8 cellular contexts compared by ENCODE assay signal in genomic region chr3:101725890-101726275, GRCh38. TPM values are rescaled to one million over a fixed set of nuclear protein-coding genes. Genes with fewer than 3 reads are reported as not detected.
DNase-seq lines count a peak whose midpoint lies in the region; ATAC-seq lines count a peak whose summit lies in the region.

No MANE protein-coding gene starts in this region.

- H3K9ac ChIP-seq in iPS-20b (ENCODE audit: low read depth, low read length): peak overlapping the region; percentile 90; the same call in 1 of the 2 replicates

- peak overlapping the region; percentile 89 for H3K4me3 Mint-ChIP-seq in activated CD4-positive, alpha-beta T cell treated with anti-CD3 and anti-CD28 coated beads, Interleukin-2, amount 10 ng/mL, durations not matched to agents 7 days and 5 days
- H3K4me3 Mint-ChIP-seq in activated T-helper 2 cell treated with anti-CD3 and anti-CD28 coated beads, Interferon-gamma antibody, Interleukin-2, Interleukin-4, amounts not matched to agents 10 μg/mL and 5 μg/mL and 100 μg/mL, durations not matched to agents 14 hours and 24 hours and 36 hours (ENCODE audit: low read depth): peak overlapping the region; percentile 96

- H3K27me3 Mint-ChIP-seq in activated CD4-positive, alpha-beta T cell treated with anti-CD3 and anti-CD28 coated beads, Interleukin-2, amount 10 ng/mL, durations not matched to agents 7 days and 5 days: no peaks in the 10 kb centered on the region
- no peaks in the 10 kb centered on the region for H3K27me3 Mint-ChIP-seq in activated T-helper 2 cell treated with anti-CD3 and anti-CD28 coated beads, Interferon-gamma antibody, Interleukin-2, Interleukin-4, amounts not matched to agents 10 μg/mL and 5 μg/mL and 100 μg/mL, durations not matched to agents 14 hours and 24 hours and 36 hours (ENCODE audit: low read depth)

- H3K36me3 ChIP-seq in iPS-20b (ENCODE audit: insufficient read depth, low read depth, low read length): peaks cover 42% of the 10 kb centered on the region

- peaks cover 3% of the 10 kb centered on the region; the same call in 1 of the 2 replicates for H3K4me1 ChIP-seq in iPS-20b (ENCODE audit: insufficient read depth, low read length)

- ATAC-seq in GM18517 (IDR thresholded peaks at IDR 0.05; ENCODE audit: unreplicated experiment): no peak

- H3K36me3 Mint-ChIP-seq in activated CD4-positive, alpha-beta T cell treated with anti-CD3 and anti-CD28 coated beads, Interleukin-2, amount 10 ng/mL, durations not matched to agents 7 days and 5 days (ENCODE audit: low read depth): peaks cover 35% of the 10 kb centered on the region
- H3K36me3 Mint-ChIP-seq in activated T-helper 2 cell treated with anti-CD3 and anti-CD28 coated beads, Interferon-gamma antibody, Interleukin-2, Interleukin-4, amounts not matched to agents 10 μg/mL and 5 μg/mL and 100 μg/mL, durations not matched to agents 14 hours and 24 hours and 36 hours (ENCODE audit: low read depth): peaks cover 36% of the 10 kb centered on the region

- peak overlapping the region; percentile 95 for H3K4me3 ChIP-seq in iPS-20b (ENCODE audit: low read length)

- no peaks in the 10 kb centered on the region for H3K27me3 ChIP-seq in iPS-20b (ENCODE audit: insufficient read depth, low read length)

- H3K9me3 ChIP-seq in iPS-20b (ENCODE audit: insufficient read depth, low read depth, low read length): no peaks in the 10 kb centered on the region

- no peaks in the 10 kb centered on the region for H3K9me3 Mint-ChIP-seq in activated CD4-positive, alpha-beta T cell treated with anti-CD3 and anti-CD28 coated beads, Interleukin-2, amount 10 ng/mL, durations not matched to agents 7 days and 5 days
- H3K9me3 Mint-ChIP-seq in activated T-helper 2 cell treated with anti-CD3 and anti-CD28 coated beads, Interferon-gamma antibody, Interleukin-2, Interleukin-4, amounts not matched to agents 10 μg/mL and 5 μg/mL and 100 μg/mL, durations not matched to agents 14 hours and 24 hours and 36 hours: no peaks in the 10 kb centered on the region

- H3K27ac ChIP-seq in iPS-20b (ENCODE audit: low read length): no peak overlapping the region

- no peak for DNase-seq in activated CD4-positive, alpha-beta T cell treated with anti-CD3 and anti-CD28 coated beads, Interleukin-2, amount 10 ng/mL, durations not matched to agents 7 days and 5 days
- no peak for DNase-seq in activated CD4-positive, alpha-beta T cell treated with anti-CD3 and anti-CD28 coated beads, Interleukin-2, amount 50 U/mL, for 48 hours
- DNase-seq in activated T-helper 2 cell treated with anti-CD3 and anti-CD28 coated beads, Interferon-gamma antibody, Interleukin-2, Interleukin-4, amounts not matched to agents 10 μg/mL and 5 μg/mL and 100 μg/mL, durations not matched to agents 14 hours and 24 hours and 36 hours (ENCODE audit: low spot score): no peak
- DNase-seq in superior temporal gyrus (ENCODE audit: extremely low spot score) (peak; percentile 60), NCI-H510A (lab: John Stamatoyannopoulos, UW) (no peak), iPS-NIHi7 (ENCODE audit: extremely low spot score) (no peak)

- CTCF ChIA-PET in activated CD4-positive, alpha-beta T cell treated with anti-CD3 and anti-CD28 coated beads, Interleukin-2, amount 10 ng/mL, durations not matched to agents 7 days and 5 days (lab: Charles Lee): no interaction called here

- H3K4me1 Mint-ChIP-seq in activated CD4-positive, alpha-beta T cell treated with anti-CD3 and anti-CD28 coated beads, Interleukin-2, amount 10 ng/mL, durations not matched to agents 7 days and 5 days: peaks cover 48% of the 10 kb centered on the region
- H3K4me1 Mint-ChIP-seq in activated T-helper 2 cell treated with anti-CD3 and anti-CD28 coated beads, Interferon-gamma antibody, Interleukin-2, Interleukin-4, amounts not matched to agents 10 μg/mL and 5 μg/mL and 100 μg/mL, durations not matched to agents 14 hours and 24 hours and 36 hours (ENCODE audit: low read depth): peaks cover 34% of the 10 kb centered on the region

- POLR2A ChIA-PET in activated CD4-positive, alpha-beta T cell treated with anti-CD3 and anti-CD28 coated beads, Interleukin-2, amount 10 ng/mL, durations not matched to agents 7 days and 5 days (lab: Charles Lee): no interaction called here

- peak overlapping the region; percentile 94 for H3K27ac Mint-ChIP-seq in activated CD4-positive, alpha-beta T cell treated with anti-CD3 and anti-CD28 coated beads, Interleukin-2, amount 10 ng/mL, durations not matched to agents 7 days and 5 days
- peak overlapping the region; percentile 98 for H3K27ac Mint-ChIP-seq in activated T-helper 2 cell treated with anti-CD3 and anti-CD28 coated beads, Interferon-gamma antibody, Interleukin-2, Interleukin-4, amounts not matched to agents 10 μg/mL and 5 μg/mL and 100 μg/mL, durations not matched to agents 14 hours and 24 hours and 36 hours

- intact Hi-C loops in activated T-helper 2 cell treated with anti-CD3 and anti-CD28 coated beads, Interferon-gamma antibody, Interleukin-2, Interleukin-4, amounts not matched to agents 10 μg/mL and 5 μg/mL and 100 μg/mL, durations not matched to agents 14 hours and 24 hours and 36 hours (cut with micrococcal nuclease): loop anchor here (2.0 to 10.0 kb wide), 2 partner anchors 123 to 499 kb away; partner anchors contain the start of gene NFKBIZ

RNA-seq across cellular contexts. Expression of gene CEP97, which starts 1.5 kb away (rescaled TPM):
- 10 to 100 TPM; 23.7 to 24.5 TPM for total RNA-seq in activated CD4-positive, alpha-beta T cell treated with anti-CD3 and anti-CD28 coated beads, Interleukin-2, amount 10 ng/mL, durations not matched to agents 7 days and 5 days
- 26.0 and 26.1 TPM in 2 replicates for total RNA-seq in activated T-helper 2 cell treated with anti-CD3 and anti-CD28 coated beads, Interferon-gamma antibody, Interleukin-2, Interleukin-4, amounts not matched to agents 10 μg/mL and 5 μg/mL and 100 μg/mL, durations not matched to agents 14 hours and 24 hours and 36 hours

RNA-seq across cellular contexts. Expression of gene RPL24, which starts 39.4 kb away (rescaled TPM):
- total RNA-seq in activated CD4-positive, alpha-beta T cell treated with anti-CD3 and anti-CD28 coated beads, Interleukin-2, amount 10 ng/mL, durations not matched to agents 7 days and 5 days: 1,000 to 10,000 TPM; 1,026 to 1,105 TPM
- 1,565 and 1,599 TPM in 2 replicates for total RNA-seq in activated T-helper 2 cell treated with anti-CD3 and anti-CD28 coated beads, Interferon-gamma antibody, Interleukin-2, Interleukin-4, amounts not matched to agents 10 μg/mL and 5 μg/mL and 100 μg/mL, durations not matched to agents 14 hours and 24 hours and 36 hours

RNA-seq across cellular contexts. Expression of gene ZBTB11, which starts 49.0 kb away (rescaled TPM):
- total RNA-seq in activated CD4-positive, alpha-beta T cell treated with anti-CD3 and anti-CD28 coated beads, Interleukin-2, amount 10 ng/mL, durations not matched to agents 7 days and 5 days: 10 to 100 TPM; 30.5 to 34.0 TPM
- total RNA-seq in activated T-helper 2 cell treated with anti-CD3 and anti-CD28 coated beads, Interferon-gamma antibody, Interleukin-2, Interleukin-4, amounts not matched to agents 10 μg/mL and 5 μg/mL and 100 μg/mL, durations not matched to agents 14 hours and 24 hours and 36 hours: 27.5 and 29.6 TPM in 2 replicates

RNA-seq across cellular contexts. Expression of gene NXPE3, which starts 53.1 kb away (rescaled TPM):
- total RNA-seq in activated CD4-positive, alpha-beta T cell treated with anti-CD3 and anti-CD28 coated beads, Interleukin-2, amount 10 ng/mL, durations not matched to agents 7 days and 5 days: 10 to 100 TPM; 28.5 to 29.5 TPM
- 18.1 and 21.2 TPM in 2 replicates for total RNA-seq in activated T-helper 2 cell treated with anti-CD3 and anti-CD28 coated beads, Interferon-gamma antibody, Interleukin-2, Interleukin-4, amounts not matched to agents 10 μg/mL and 5 μg/mL and 100 μg/mL, durations not matched to agents 14 hours and 24 hours and 36 hours
